In the genomic region with DNA sequence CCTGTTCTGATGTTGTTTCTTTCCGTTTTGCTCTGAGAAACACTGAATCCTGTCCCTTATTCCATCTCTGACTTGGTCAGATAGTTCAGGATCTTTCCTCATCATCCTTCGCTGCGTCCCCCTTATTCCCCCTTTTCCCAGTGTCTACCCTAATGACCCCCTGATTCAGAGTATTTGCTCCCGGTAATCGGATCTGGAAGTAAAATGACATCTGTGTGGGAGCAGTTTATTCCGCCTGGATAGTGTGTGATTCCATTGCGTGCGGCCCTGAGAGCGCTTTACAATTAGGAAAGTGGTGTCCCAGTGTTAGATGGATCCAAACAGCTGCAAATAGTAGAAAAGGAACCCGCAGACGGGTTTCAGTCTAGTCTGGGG, we compare ENCODE assay signal across 8 cellular contexts. TPM values are rescaled to one million over a fixed set of nuclear protein-coding genes. Genes with fewer than 3 reads are reported as not detected.
DNase-seq lines count a peak whose midpoint lies in the region; ATAC-seq, FAIRE-seq and TF ChIP-seq lines count a peak whose summit lies in the region.

No MANE protein-coding gene starts in this region.

- peaks cover 15% of the 10 kb centered on the region for H3K36me3 ChIP-seq in astrocyte (ENCODE audit: insufficient read depth, low read length)

- peak overlapping the region; percentile 99 for H3K9ac ChIP-seq in astrocyte (ENCODE audit: low read length)

- H3K27me3 ChIP-seq in astrocyte (ENCODE audit: insufficient read depth, low read length) (no peaks in the 10 kb centered on the region), layer of hippocampus (ENCODE audit: control insufficient read depth, insufficient read depth, low read length) (no peaks in the 10 kb centered on the region)

- H3K4me1 ChIP-seq in astrocyte (ENCODE audit: insufficient read depth, low read length), result peaks cover 5% of the 10 kb centered on the region

- no peak for FAIRE-seq in astrocyte (lab: Jason Lieb, UNC)

- peaks cover 15% of the 10 kb centered on the region for H3K36me3 Mint-ChIP-seq in HFFc6 (ENCODE audit: low read depth)
- no peaks in the 10 kb centered on the region for H3K36me3 Mint-ChIP-seq in astrocyte (ENCODE audit: low read depth, unreplicated experiment)

- peaks cover 11% of the 10 kb centered on the region for H3K4me1 Mint-ChIP-seq in HFFc6 (ENCODE audit: low read depth)
- peaks cover 2% of the 10 kb centered on the region for H3K4me1 Mint-ChIP-seq in astrocyte (ENCODE audit: low read depth, unreplicated experiment)

- DNase-seq in AG09309 (ENCODE audit: low read depth) (no peak), HFFc6 (peak; percentile 1), astrocyte (ENCODE audit: low read depth) (peak; percentile 33), putamen (ENCODE audit: low spot score) (no peak), NCI-H1436 treated with DMSO at 0.1 percent for 48 hours (lab: John Stamatoyannopoulos, UW) (no peak)

- peaks cover 28% of the 10 kb centered on the region for H4K20me1 ChIP-seq in astrocyte (ENCODE audit: insufficient read depth, low read length)

- peak overlapping the region; percentile 89 for H2AFZ ChIP-seq in astrocyte (ENCODE audit: low read depth, low read length)

- H3K4me3 ChIP-seq in AG09309 (ENCODE audit: control insufficient read depth, low read depth, low read length) (peak overlapping the region; percentile 95), astrocyte (ENCODE audit: insufficient read depth, low read depth, low read length) (peak overlapping the region; percentile 97)

- H3K27me3 Mint-ChIP-seq in HFFc6 (ENCODE audit: insufficient read depth) (no peaks in the 10 kb centered on the region), astrocyte (ENCODE audit: low read depth, unreplicated experiment) (no peaks in the 10 kb centered on the region)

- ATAC-seq in HG02973 (IDR thresholded peaks at IDR 0.05; ENCODE audit: unreplicated experiment), result no peak

- H3K27ac Mint-ChIP-seq in HFFc6 (peak overlapping the region; percentile 92), astrocyte (ENCODE audit: unreplicated experiment) (peak overlapping the region; percentile 94)

- H3K27ac ChIP-seq in astrocyte (ENCODE audit: low read depth, low read length), result peak overlapping the region; percentile 88
- H3K27ac ChIP-seq in layer of hippocampus (ENCODE audit: low read depth, low read length), result peak overlapping the region; percentile 85
- peak overlapping the region; percentile 69 for H3K27ac ChIP-seq in temporal lobe (ENCODE audit: low read depth, low read length)

- H3K9me3 ChIP-seq in astrocyte (ENCODE audit: insufficient read depth, low read depth, low read length), result no peaks in the 10 kb centered on the region

- H3K79me2 ChIP-seq in astrocyte (ENCODE audit: insufficient read depth, low read length), result peaks cover 52% of the 10 kb centered on the region

- H3K4me3 Mint-ChIP-seq in HFFc6, result peak overlapping the region; percentile 98
- peak overlapping the region; percentile 95 for H3K4me3 Mint-ChIP-seq in astrocyte (ENCODE audit: unreplicated experiment)

- no peaks in the 10 kb centered on the region for H3K9me3 Mint-ChIP-seq in HFFc6
- H3K9me3 Mint-ChIP-seq in astrocyte (ENCODE audit: unreplicated experiment), result no peaks in the 10 kb centered on the region

- TF ChIP-seq CTCF in AG09309 (IDR thresholded peaks at IDR 0.05; ENCODE audit: control insufficient read depth, insufficient read depth, low read depth, low read length, missing control alignments) (no peak), HFFc6 (IDR thresholded peaks at IDR 0.05) (no peak), astrocyte (IDR thresholded peaks at IDR 0.05; ENCODE audit: insufficient read depth, low read depth, low read length) (no peak)

- peak overlapping the region; percentile 95 for H3K4me2 ChIP-seq in astrocyte (ENCODE audit: low read length)

RNA-seq across cellular contexts. Expression of gene DRG1, which starts 0.6 kb away (rescaled TPM):
- total RNA-seq in HFFc6 (2021; fragmentation: NEBNext Ultra II Directional; extraction: Animal tissue kit (Norgen Biotek cat#: 25700)), result 10 to 100 TPM; 63.7 to 74.9 (median 66.4) TPM
- total RNA-seq in astrocyte (56.7 and 59.6 TPM in 2 replicates), temporal lobe (47.0 TPM)

RNA-seq across cellular contexts. Expression of gene PATZ1, which starts 53.9 kb away (rescaled TPM):
- 10 to 100 TPM; 12.4 to 16.0 (median 13.9) TPM for total RNA-seq in HFFc6 (2021; fragmentation: NEBNext Ultra II Directional; extraction: Animal tissue kit (Norgen Biotek cat#: 25700))
- total RNA-seq in astrocyte (20.1 and 24.0 TPM in 2 replicates), temporal lobe (27.5 TPM)

Comparison
In these comparisons a context has a peak if more than half of its experiments do, and no peak if none do; other contexts are left out.
1. DNase-seq: peak in HFFc6 (single experiment) and astrocyte (single experiment); none in AG09309 (single experiment), putamen (single experiment) and NCI-H1436 treated with DMSO at 0.1 percent for 48 hours (single experiment).
2. Peak in every context shown above with its lines, with median percentiles within 50 percentile points of each other: H3K27ac ChIP-seq.